In the genomic region with DNA sequence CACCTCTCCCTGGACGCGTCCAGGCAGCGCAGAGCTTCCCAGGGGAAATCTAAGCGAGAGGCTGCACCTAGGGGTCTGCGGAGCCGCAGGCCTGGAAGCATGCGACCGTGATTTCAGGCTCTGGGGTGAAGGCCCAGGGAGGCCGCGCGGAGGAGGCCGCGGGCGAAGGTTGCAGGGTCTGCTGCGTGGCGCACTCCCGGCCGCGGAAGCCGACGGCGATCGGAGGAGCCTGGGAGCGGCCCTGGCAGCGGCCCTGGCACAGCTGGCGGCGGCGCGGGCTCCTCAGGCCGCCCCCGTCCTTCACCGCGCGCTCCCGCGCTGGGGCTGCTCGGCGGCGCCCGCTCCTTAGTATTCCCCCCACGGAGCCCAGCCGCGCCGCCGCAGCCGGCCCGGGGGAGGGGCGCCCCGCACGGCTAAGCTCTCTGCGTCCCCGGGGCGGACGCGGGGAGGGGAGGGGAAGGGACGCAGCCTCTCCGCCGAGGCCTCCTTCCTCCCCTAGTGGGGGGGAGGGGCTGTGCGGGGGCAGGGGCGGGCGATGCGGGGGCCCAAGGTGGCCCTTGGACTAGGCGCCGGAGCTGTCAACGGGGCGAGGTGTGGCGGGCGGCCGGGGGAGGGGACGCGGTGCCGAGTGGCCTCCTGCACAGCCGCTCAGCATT, we compare ENCODE assay signal across 1 cellular context.
A peak's percentile ranks its signal among the peaks of the same experiment; 100 is the strongest.
TF ChIP-seq lines count a peak whose summit lies in the region.

No MANE protein-coding gene starts in this region.

TF ChIP-seq in H1, 55 proteins besides CTCF, POLR2A, EP300 and RAD21:
- peak; percentile 58 for TF ChIP-seq EZH2 (IDR thresholded peaks at IDR 0.05; ENCODE audit: low read depth, low read length, severe bottlenecking)
- 0 out of 2 replicates have a peak, but pooled peaks have one; percentile 42 for TF ChIP-seq GABPA (IDR thresholded peaks at IDR 0.05; ENCODE audit: borderline replicate concordance, insufficient read depth, low read length)
- TF ChIP-seq SUZ12 (IDR thresholded peaks at IDR 0.05; ENCODE audit: low read length) = peak; percentile 70
- no peak for TF ChIP-seq SIX5 (IDR thresholded peaks at IDR 0.05; ENCODE audit: low read depth, low read length)
